Comparison of ENCODE assay signal across 28 cellular contexts in the genomic region with DNA sequence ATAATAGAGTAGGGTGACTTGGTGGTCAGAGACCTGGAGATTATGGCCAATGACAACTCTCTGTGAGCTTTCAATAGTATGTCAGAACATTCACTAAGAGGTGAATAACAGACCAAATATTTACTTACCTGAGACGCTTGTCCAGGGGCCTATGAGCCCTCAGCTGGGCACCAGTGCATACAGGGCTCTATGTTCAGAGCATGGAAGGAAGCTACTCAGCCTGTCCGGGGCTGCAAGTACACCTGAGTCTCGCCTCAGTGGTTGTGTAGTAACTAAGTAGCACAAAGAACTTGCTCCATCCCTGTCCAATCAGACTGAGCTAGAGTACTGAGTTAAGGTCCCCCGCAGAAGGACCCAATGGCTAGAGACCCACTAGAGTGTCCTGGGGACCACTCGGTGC. TPM values are rescaled to one million over a fixed set of nuclear protein-coding genes. Genes with fewer than 3 reads are reported as not detected.
"Had no signal": no experiment of that assay in that cellular context is flagged by ENCODE, and none has a peak within 500 bp of the region (broad histone marks: within the 10 kb centered on the region; RNA-seq: fewer than 3 reads in every experiment).

No MANE protein-coding gene starts in this region.

- H3K4me3 Mint-ChIP-seq: activated CD4-positive, alpha-beta T cell treated with anti-CD3 and anti-CD28 coated beads for 36 hours; activated CD8-positive, alpha-beta T cell treated with anti-CD3 and anti-CD28 coated beads for 36 hours; activated naive CD4-positive, alpha-beta T cell treated with anti-CD3 and anti-CD28 coated beads, Interleukin-2, amount 10 ng/mL, durations not matched to agents 7 days and 5 days; activated naive CD8-positive, alpha-beta T cell treated with anti-CD3 and anti-CD28 coated beads for 36 hours; activated T-cell treated with anti-CD3 and anti-CD28 coated beads, Interleukin-2, amount 50 U/mL, for 72 hours had no signal

- H3K27ac ChIP-seq: RWPE1, SJCRH30, WERI-Rb-1 had no signal

- ATAC-seq: activated CD4-positive, alpha-beta T cell treated with anti-CD3 and anti-CD28 coated beads for 36 hours; activated CD8-positive, alpha-beta T cell treated with anti-CD3 and anti-CD28 coated beads for 36 hours; activated T-cell treated with anti-CD3 and anti-CD28 coated beads, Interleukin-2, amount 50 U/mL, for 72 hours; Panc1 had no signal

- H3K27ac Mint-ChIP-seq: activated CD4-positive, alpha-beta T cell treated with anti-CD3 and anti-CD28 coated beads for 36 hours; activated CD8-positive, alpha-beta T cell treated with anti-CD3 and anti-CD28 coated beads for 36 hours; activated naive CD4-positive, alpha-beta T cell treated with anti-CD3 and anti-CD28 coated beads, Interleukin-2, amount 10 ng/mL, durations not matched to agents 7 days and 5 days; activated naive CD8-positive, alpha-beta T cell treated with anti-CD3 and anti-CD28 coated beads for 36 hours; activated T-cell treated with anti-CD3 and anti-CD28 coated beads, Interleukin-2, amount 50 U/mL, for 72 hours; activated T-helper 2 cell treated with anti-CD3 and anti-CD28 coated beads, Interferon-gamma antibody, Interleukin-2, Interleukin-4, amounts not matched to agents 10 μg/mL and 5 μg/mL and 100 μg/mL, durations not matched to agents 14 hours and 24 hours and 36 hours had no signal

- H3K9me3 Mint-ChIP-seq: activated CD8-positive, alpha-beta T cell treated with anti-CD3 and anti-CD28 coated beads for 36 hours; activated naive CD4-positive, alpha-beta T cell treated with anti-CD3 and anti-CD28 coated beads, Interleukin-2, amount 10 ng/mL, durations not matched to agents 7 days and 5 days; activated naive CD8-positive, alpha-beta T cell treated with anti-CD3 and anti-CD28 coated beads for 36 hours; activated T-cell treated with anti-CD3 and anti-CD28 coated beads, Interleukin-2, amount 50 U/mL, for 72 hours; activated T-helper 2 cell treated with anti-CD3 and anti-CD28 coated beads, Interferon-gamma antibody, Interleukin-2, Interleukin-4, amounts not matched to agents 10 μg/mL and 5 μg/mL and 100 μg/mL, durations not matched to agents 14 hours and 24 hours and 36 hours had no signal

- DNase-seq: activated CD4-positive, alpha-beta T cell treated with anti-CD3 and anti-CD28 coated beads for 36 hours; activated CD8-positive, alpha-beta memory T cell treated with anti-CD3 and anti-CD28 coated beads, Interleukin-2, amount 50 U/mL, for 4 hours; activated CD8-positive, alpha-beta T cell treated with anti-CD3 and anti-CD28 coated beads for 36 hours; activated gamma-delta T cell treated with Interleukin-2 at 50 U/mL for 16 hours; activated naive CD4-positive, alpha-beta T cell treated with anti-CD3 and anti-CD28 coated beads, Interleukin-2, amount 10 ng/mL, durations not matched to agents 7 days and 5 days; activated naive CD8-positive, alpha-beta T cell treated with anti-CD3 and anti-CD28 coated beads for 36 hours; activated T-cell treated with anti-CD3 and anti-CD28 coated beads, Interleukin-2, amount 50 U/mL, for 72 hours; cerebellar nuclear complex; KG1; NCI-H1048; NCI-H1417 treated with DMSO at 0.1 percent for 48 hours; NCI-H187; NCI-H2171; NCI-H2227 treated with DMSO at 0.1 percent for 48 hours; NCI-H446 treated with DMSO at 0.1 percent for 48 hours; NCI-H526 treated with DMSO at 0.1 percent for 48 hours; NK-92 treated with Interleukin-12 subunit alpha and Interleukin-12 subunit beta, amount 100 ng/mL, for 24 hours; Right ventricle myocardium superior; SJCRH30; SK-N-SH; T-helper 1 cell; WERI-Rb-1 had no signal

- H3K4me1 Mint-ChIP-seq: activated CD4-positive, alpha-beta T cell treated with anti-CD3 and anti-CD28 coated beads for 36 hours; activated naive CD4-positive, alpha-beta T cell treated with anti-CD3 and anti-CD28 coated beads, Interleukin-2, amount 10 ng/mL, durations not matched to agents 7 days and 5 days; activated naive CD8-positive, alpha-beta T cell treated with anti-CD3 and anti-CD28 coated beads for 36 hours had no signal

- H3K36me3 Mint-ChIP-seq: activated naive CD4-positive, alpha-beta T cell treated with anti-CD3 and anti-CD28 coated beads, Interleukin-2, amount 10 ng/mL, durations not matched to agents 7 days and 5 days; activated naive CD8-positive, alpha-beta T cell treated with anti-CD3 and anti-CD28 coated beads for 36 hours had no signal

RNA-seq across cellular contexts. Expression of gene SCGN, which starts 11.6 kb away (rescaled TPM):
- total RNA-seq: activated CD4-positive, alpha-beta T cell treated with anti-CD3 and anti-CD28 coated beads for 36 hours; activated CD8-positive, alpha-beta T cell treated with anti-CD3 and anti-CD28 coated beads for 36 hours; activated naive CD8-positive, alpha-beta T cell treated with anti-CD3 and anti-CD28 coated beads for 36 hours; activated T-cell treated with anti-CD3 and anti-CD28 coated beads, Interleukin-2, amount 50 U/mL, for 72 hours; activated T-helper 2 cell treated with anti-CD3 and anti-CD28 coated beads, Interferon-gamma antibody, Interleukin-2, Interleukin-4, amounts not matched to agents 10 μg/mL and 5 μg/mL and 100 μg/mL, durations not matched to agents 14 hours and 24 hours and 36 hours; cardiac septum; M059J; SJCRH30; T-helper 2 cell treated with Interferon-gamma antibody and Interleukin-4, amounts not matched to agents 100 ng/mL and 5 ng/mL, for 36 hours had no signal
